ENCODE assay signal across 9 cellular contexts in genomic region chrX:41720125-41720780, GRCh38. TPM values are rescaled to one million over a fixed set of nuclear protein-coding genes. Genes with fewer than 3 reads are reported as not detected.
DNase-seq lines count a peak whose midpoint lies in the region; ATAC-seq and TF ChIP-seq lines count a peak whose summit lies in the region.
"Had no signal": no experiment of that assay in that cellular context is flagged by ENCODE, and none has a peak within 500 bp of the region (broad histone marks: within the 10 kb centered on the region; RNA-seq: fewer than 3 reads in every experiment).

No MANE protein-coding gene starts in this region.

- peaks cover 43% of the 10 kb centered on the region for H3K36me3 Mint-ChIP-seq in activated CD4-positive, alpha-beta memory T cell treated with anti-CD3 and anti-CD28 coated beads, Interleukin-2, amount 10 ng/mL, durations not matched to agents 7 days and 5 days (ENCODE audit: low read depth)
- peaks cover 5 to 42% (median 33%) of the 10 kb centered on the region in 5 donors for H3K36me3 Mint-ChIP-seq in naive thymus-derived CD4-positive, alpha-beta T cell

- no peak overlapping the region for H3K27ac ChIP-seq in naive thymus-derived CD4-positive, alpha-beta T cell (ENCODE audit: low read depth, low read length)
- H3K27ac ChIP-seq in ovary = no peak overlapping the region

- ATAC-seq in GM19023 (IDR thresholded peaks at IDR 0.05; ENCODE audit: unreplicated experiment) = peak; percentile 90
- ATAC-seq in HG02981 (IDR thresholded peaks at IDR 0.05; ENCODE audit: unreplicated experiment) = peak; percentile 89
- peak; percentile 73 for ATAC-seq in naive thymus-derived CD4-positive, alpha-beta T cell

- H3K4me1 ChIP-seq in naive thymus-derived CD4-positive, alpha-beta T cell (ENCODE audit: control insufficient read depth in 2 of 2, insufficient read depth in 2 of 2, low read length in 2 of 2) = peaks cover 0 to 28% of the 10 kb centered on the region in 2 donors
- H3K4me1 ChIP-seq in ovary (ENCODE audit: insufficient read depth) = no peaks in the 10 kb centered on the region

- CTCF ChIA-PET in activated CD4-positive, alpha-beta memory T cell treated with anti-CD3 and anti-CD28 coated beads, Interleukin-2, amount 10 ng/mL, durations not matched to agents 7 days and 5 days (lab: Charles Lee) = interaction anchor here (1.0 kb wide), 1 partner anchor 10 kb away, joined by 3 read pairs; no protein-coding TSS in a partner anchor
- CTCF ChIA-PET in naive thymus-derived CD4-positive, alpha-beta T cell (lab: Charles Lee) = no interaction called here

- POLR2A ChIA-PET in activated CD4-positive, alpha-beta memory T cell treated with anti-CD3 and anti-CD28 coated beads, Interleukin-2, amount 10 ng/mL, durations not matched to agents 7 days and 5 days (lab: Charles Lee) = interaction anchor here (0.7 to 1.3 kb wide), 6 partner anchors 9 to 53 kb away, joined by 3 to 5 read pairs (median 4); no protein-coding TSS in a partner anchor
- POLR2A ChIA-PET in naive thymus-derived CD4-positive, alpha-beta T cell (lab: Charles Lee) = no interaction called here

- peak; percentile 67 for DNase-seq in activated CD4-positive, alpha-beta memory T cell treated with anti-CD3 and anti-CD28 coated beads, Interleukin-2, amount 10 ng/mL, durations not matched to agents 7 days and 5 days
- peak in 1 of 9 donors; percentile 39 for DNase-seq in naive thymus-derived CD4-positive, alpha-beta T cell
- DNase-seq in ovary = no peak
- DNase-seq in HPDE6-E6E7 (ENCODE audit: extremely low spot score) = no peak
- no peak for DNase-seq in NCI-H2029 (lab: John Stamatoyannopoulos, UW)
- DNase-seq in HK-2 (ENCODE audit: unreplicated experiment) = no peak

- TF ChIP-seq CTCF in ovary (IDR thresholded peaks at IDR 0.05) = no peak

- TF ChIP-seq EP300 in ovary (IDR thresholded peaks at IDR 0.05) = no peak

- no peak overlapping the region for H3K4me3 Mint-ChIP-seq in activated CD4-positive, alpha-beta memory T cell treated with anti-CD3 and anti-CD28 coated beads, Interleukin-2, amount 10 ng/mL, durations not matched to agents 7 days and 5 days
- no peak overlapping the region for H3K4me3 Mint-ChIP-seq in naive thymus-derived CD4-positive, alpha-beta T cell

- 70 to 77% (median 74%) methylated on average over 3 of the region's 3 CpGs for WGBS in ovary, 3 donors

- H3K9me3 Mint-ChIP-seq in activated CD4-positive, alpha-beta memory T cell treated with anti-CD3 and anti-CD28 coated beads, Interleukin-2, amount 10 ng/mL, durations not matched to agents 7 days and 5 days = peaks cover 13% of the 10 kb centered on the region
- H3K9me3 Mint-ChIP-seq in naive thymus-derived CD4-positive, alpha-beta T cell = peaks cover 0 to 51% (median 16%) of the 10 kb centered on the region in 11 donors

- H3K36me3 ChIP-seq in naive thymus-derived CD4-positive, alpha-beta T cell (ENCODE audit: control insufficient read depth in 2 of 3, insufficient read depth in 3 of 3, low read length in 3 of 3) = peaks cover 0 to 4% (median 2%) of the 10 kb centered on the region in 3 experiments
- H3K36me3 ChIP-seq in ovary = no peaks in the 10 kb centered on the region

- no peaks in the 10 kb centered on the region for H3K27me3 Mint-ChIP-seq in activated CD4-positive, alpha-beta memory T cell treated with anti-CD3 and anti-CD28 coated beads, Interleukin-2, amount 10 ng/mL, durations not matched to agents 7 days and 5 days
- no peaks in the 10 kb centered on the region for H3K27me3 Mint-ChIP-seq in naive thymus-derived CD4-positive, alpha-beta T cell

- no peak overlapping the region for H3K4me3 ChIP-seq in naive thymus-derived CD4-positive, alpha-beta T cell (ENCODE audit: low read length)
- H3K4me3 ChIP-seq in ovary = no peak overlapping the region

- no peaks in the 10 kb centered on the region for H3K27me3 ChIP-seq in naive thymus-derived CD4-positive, alpha-beta T cell (ENCODE audit: control insufficient read depth in 2 of 2, insufficient read depth in 2 of 2, low read length in 2 of 2)
- H3K27me3 ChIP-seq in ovary = no peaks in the 10 kb centered on the region

- H3K9me3 ChIP-seq in naive thymus-derived CD4-positive, alpha-beta T cell (ENCODE audit: control insufficient read depth in 2 of 3, low read length in 3 of 3) = peaks cover 0 to 17% (median 4%) of the 10 kb centered on the region in 3 experiments
- H3K9me3 ChIP-seq in ovary = no peaks in the 10 kb centered on the region

- intact Hi-C loops in naive thymus-derived CD4-positive, alpha-beta T cell (cut with micrococcal nuclease) = no loop called here
- intact Hi-C loops in ovary (cut with DNase I) = no loop called here

- no peak for TF ChIP-seq POLR2A in ovary (IDR thresholded peaks at IDR 0.05)

- H3K4me1 Mint-ChIP-seq in activated CD4-positive, alpha-beta memory T cell treated with anti-CD3 and anti-CD28 coated beads, Interleukin-2, amount 10 ng/mL, durations not matched to agents 7 days and 5 days = peaks cover 60% of the 10 kb centered on the region
- peaks cover 0 to 39% (median 13%) of the 10 kb centered on the region in 7 donors for H3K4me1 Mint-ChIP-seq in naive thymus-derived CD4-positive, alpha-beta T cell

- peak overlapping the region; percentile 33 for H3K27ac Mint-ChIP-seq in activated CD4-positive, alpha-beta memory T cell treated with anti-CD3 and anti-CD28 coated beads, Interleukin-2, amount 10 ng/mL, durations not matched to agents 7 days and 5 days
- H3K27ac Mint-ChIP-seq in naive thymus-derived CD4-positive, alpha-beta T cell = peak overlapping the region in 2 of 9 donors; percentile 2 to 9

RNA-seq across cellular contexts. Expression of gene GPR82, which starts 3.7 kb away (rescaled TPM):
- total RNA-seq in activated CD4-positive, alpha-beta memory T cell treated with anti-CD3 and anti-CD28 coated beads, Interleukin-2, amount 10 ng/mL, durations not matched to agents 7 days and 5 days = not detected
- under 1 TPM in 2 of 5 experiments, not detected in 3; 0.16 to 0.59 TPM for total RNA-seq in naive thymus-derived CD4-positive, alpha-beta T cell
- polyA plus RNA-seq in naive thymus-derived CD4-positive, alpha-beta T cell = under 1 TPM; 0.26 to 0.45 TPM
- total RNA-seq in ovary = under 1 TPM; 0.07 to 0.57 (median 0.13) TPM
- polyA plus RNA-seq in ovary = under 1 TPM; 0.06 to 0.35 TPM
- total RNA-seq: glomerular endothelial cell had no signal

RNA-seq across cellular contexts. Expression of gene GPR34, which starts 31.5 kb away (rescaled TPM):
- not detected for total RNA-seq in activated CD4-positive, alpha-beta memory T cell treated with anti-CD3 and anti-CD28 coated beads, Interleukin-2, amount 10 ng/mL, durations not matched to agents 7 days and 5 days
- 1 to 10 TPM in 1 of 5 experiments, under 1 TPM in 4; 0.12 to 2.1 (median 0.80) TPM for total RNA-seq in naive thymus-derived CD4-positive, alpha-beta T cell
- polyA plus RNA-seq in naive thymus-derived CD4-positive, alpha-beta T cell = under 1 TPM in 1 of 2 donors, not detected in 1; 0.16 TPM
- 10 to 100 TPM in 1 of 7 donors, 1 to 10 TPM in 6; 3.4 to 16.4 (median 5.5) TPM for total RNA-seq in ovary
- polyA plus RNA-seq in ovary = 10 to 100 TPM in 1 of 2 donors, 1 to 10 TPM in 1; 3.5 to 13.8 TPM
- total RNA-seq: glomerular endothelial cell had no signal
